Comparison of ENCODE assay signal across 1 cellular context in the genomic region with DNA sequence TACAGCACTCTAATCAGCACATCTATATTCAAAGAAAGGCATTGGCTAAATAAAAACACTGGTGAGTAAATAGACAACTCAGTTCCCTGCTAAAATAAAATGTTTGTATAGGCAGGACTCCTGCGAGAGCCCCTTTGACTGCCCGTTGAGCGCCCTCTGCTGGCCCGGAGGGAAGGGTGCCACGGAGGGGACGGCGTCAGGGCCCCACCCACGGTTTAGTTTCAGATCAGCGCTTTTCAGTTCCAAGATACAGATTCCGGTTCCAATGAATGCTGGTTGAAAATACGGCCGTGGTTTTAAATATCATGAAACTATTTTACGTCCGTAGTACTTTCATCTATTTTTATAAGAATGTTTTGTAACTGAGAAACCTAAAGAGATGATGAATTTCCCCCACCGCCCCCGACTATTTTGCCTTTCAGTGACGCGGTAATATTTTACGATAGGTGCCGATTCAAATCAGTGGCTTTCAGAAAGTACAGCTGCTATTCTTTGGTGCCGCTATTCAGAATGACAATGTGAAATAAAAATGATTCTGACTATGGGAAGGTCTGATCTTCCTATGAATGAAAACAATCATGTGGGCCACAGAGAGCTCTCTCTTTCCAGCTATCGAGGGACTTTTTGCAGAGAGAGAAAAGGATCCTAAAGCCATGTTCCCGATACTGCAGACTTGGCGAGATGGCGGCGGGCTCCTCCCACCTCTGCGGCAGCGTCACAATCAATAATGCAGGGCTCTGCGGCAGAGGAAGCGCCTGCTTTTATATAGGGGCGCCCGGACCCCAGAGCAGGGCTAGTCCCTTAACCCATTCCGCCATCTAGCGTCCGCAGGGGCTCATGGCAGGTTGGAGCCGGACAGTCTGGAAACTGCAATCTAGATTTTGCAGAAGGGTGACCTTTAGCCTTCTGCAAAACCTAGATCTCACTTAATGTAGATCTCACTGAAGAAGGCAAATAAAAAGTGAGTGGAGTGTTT.
TF ChIP-seq lines count a peak whose summit lies in the region.

No MANE protein-coding gene starts in this region.

TF ChIP-seq in K562, 482 proteins besides CTCF, POLR2A, EP300 and RAD21 (continued from another document and continues in another):
- TF ChIP-seq TEAD4 (IDR thresholded peaks at IDR 0.05; ENCODE audit: low read length) (peak; percentile 63), TEAD4 (CRISPR knock-in tag; IDR thresholded peaks at IDR 0.05; ENCODE audit: borderline replicate concordance) (no peak), JUNB (CRISPR knock-in tag; conservative IDR thresholded peaks at IDR 0.05) (no peak), SMARCA4 (IDR thresholded peaks at IDR 0.05) (0 out of 2 replicates have a peak, but pooled peaks have one; percentile 43), KDM2B (CRISPR knock-in tag; IDR thresholded peaks at IDR 0.05) (no peak), ZNF217 (CRISPR knock-in tag; IDR thresholded peaks at IDR 0.05) (no peak), SMARCC2 (IDR thresholded peaks at IDR 0.05; ENCODE audit: low read depth) (no peak), GATAD2B (IDR thresholded peaks at IDR 0.05; ENCODE audit: borderline replicate concordance) (0 out of 2 replicates have a peak, but pooled peaks have one; percentile 61), ZNF695 (CRISPR knock-in tag; IDR thresholded peaks at IDR 0.05) (no peak), PHF20 (IDR thresholded peaks at IDR 0.05; ENCODE audit: partially characterized antibody) (no peak), ZNF384 (IDR thresholded peaks at IDR 0.05; ENCODE audit: low read depth, low read length) (no peak), SRSF9 (IDR thresholded peaks at IDR 0.05; ENCODE audit: borderline replicate concordance, low read depth, low read length) (no peak), ZC3H4 (CRISPR knock-in tag; IDR thresholded peaks at IDR 0.05; ENCODE audit: borderline replicate concordance) (no peak), ZNF57 (CRISPR knock-in tag; IDR thresholded peaks at IDR 0.05) (no peak), HLTF (IDR thresholded peaks at IDR 0.05) (no peak), CHD4 (IDR thresholded peaks at IDR 0.05; ENCODE audit: insufficient read depth, insufficient replicate concordance, low read depth, low read length, poor library complexity, severe bottlenecking) (no peak), HDAC8 (tag; IDR thresholded peaks at IDR 0.05) (no peak), RCOR1 (IDR thresholded peaks at IDR 0.05; ENCODE audit: borderline replicate concordance in 1 of 2, low read depth in 2 of 2, low read length in 2 of 2) (peak in 1 of 2 experiments; percentile 55; a peak in 1 of 4 replicates), RB1 (IDR thresholded peaks at IDR 0.05; ENCODE audit: low read depth) (0 out of 2 replicates have a peak, but pooled peaks have one; percentile 39), IRF2 (CRISPR knock-in tag; IDR thresholded peaks at IDR 0.05) (no peak), NR1H2 (CRISPR knock-in tag; IDR thresholded peaks at IDR 0.05) (no peak), ZNF175 (CRISPR knock-in tag; IDR thresholded peaks at IDR 0.05; ENCODE audit: low read depth) (no peak), RBM14 (IDR thresholded peaks at IDR 0.05; ENCODE audit: borderline replicate concordance, insufficient read depth, low read depth, low read length) (no peak), CCNT2 (IDR thresholded peaks at IDR 0.05; ENCODE audit: borderline replicate concordance, extremely low read depth, insufficient read length, low read depth, low read length) (no peak), TRIM28 (IDR thresholded peaks at IDR 0.05) (no peak), FOXJ2 (tag; IDR thresholded peaks at IDR 0.05) (no peak), C11orf30 (IDR thresholded peaks at IDR 0.05; ENCODE audit: low read depth) (no peak), RBBP5 (IDR thresholded peaks at IDR 0.05; ENCODE audit: borderline replicate concordance, insufficient read depth, low read length, poor library complexity, severe bottlenecking) (no peak), CTBP1 (IDR thresholded peaks at IDR 0.05; ENCODE audit: borderline replicate concordance) (no peak), ETS2 (tag; IDR thresholded peaks at IDR 0.05; ENCODE audit: borderline replicate concordance, poor library complexity, severe bottlenecking) (no peak), RBFOX2 (IDR thresholded peaks at IDR 0.05; ENCODE audit: low read depth, low read length) (no peak), ZNF274 (IDR thresholded peaks at IDR 0.05; ENCODE audit: borderline replicate concordance, low read depth, low read length) (no peak), DNMT1 (IDR thresholded peaks at IDR 0.05) (no peak), NR2F6 (CRISPR knock-in tag; IDR thresholded peaks at IDR 0.05) (no peak), GTF2F1 (IDR thresholded peaks at IDR 0.05; ENCODE audit: low read depth, low read length) (no peak), PTTG1 (tag; IDR thresholded peaks at IDR 0.05; ENCODE audit: low read depth) (no peak)
- TF ChIP-seq, protein P1, sequence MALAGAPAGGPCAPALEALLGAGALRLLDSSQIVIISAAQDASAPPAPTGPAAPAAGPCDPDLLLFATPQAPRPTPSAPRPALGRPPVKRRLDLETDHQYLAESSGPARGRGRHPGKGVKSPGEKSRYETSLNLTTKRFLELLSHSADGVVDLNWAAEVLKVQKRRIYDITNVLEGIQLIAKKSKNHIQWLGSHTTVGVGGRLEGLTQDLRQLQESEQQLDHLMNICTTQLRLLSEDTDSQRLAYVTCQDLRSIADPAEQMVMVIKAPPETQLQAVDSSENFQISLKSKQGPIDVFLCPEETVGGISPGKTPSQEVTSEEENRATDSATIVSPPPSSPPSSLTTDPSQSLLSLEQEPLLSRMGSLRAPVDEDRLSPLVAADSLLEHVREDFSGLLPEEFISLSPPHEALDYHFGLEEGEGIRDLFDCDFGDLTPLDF (CRISPR knock-in tag; IDR thresholded peaks at IDR 0.05) = no peak
- TF ChIP-seq, protein P2, sequence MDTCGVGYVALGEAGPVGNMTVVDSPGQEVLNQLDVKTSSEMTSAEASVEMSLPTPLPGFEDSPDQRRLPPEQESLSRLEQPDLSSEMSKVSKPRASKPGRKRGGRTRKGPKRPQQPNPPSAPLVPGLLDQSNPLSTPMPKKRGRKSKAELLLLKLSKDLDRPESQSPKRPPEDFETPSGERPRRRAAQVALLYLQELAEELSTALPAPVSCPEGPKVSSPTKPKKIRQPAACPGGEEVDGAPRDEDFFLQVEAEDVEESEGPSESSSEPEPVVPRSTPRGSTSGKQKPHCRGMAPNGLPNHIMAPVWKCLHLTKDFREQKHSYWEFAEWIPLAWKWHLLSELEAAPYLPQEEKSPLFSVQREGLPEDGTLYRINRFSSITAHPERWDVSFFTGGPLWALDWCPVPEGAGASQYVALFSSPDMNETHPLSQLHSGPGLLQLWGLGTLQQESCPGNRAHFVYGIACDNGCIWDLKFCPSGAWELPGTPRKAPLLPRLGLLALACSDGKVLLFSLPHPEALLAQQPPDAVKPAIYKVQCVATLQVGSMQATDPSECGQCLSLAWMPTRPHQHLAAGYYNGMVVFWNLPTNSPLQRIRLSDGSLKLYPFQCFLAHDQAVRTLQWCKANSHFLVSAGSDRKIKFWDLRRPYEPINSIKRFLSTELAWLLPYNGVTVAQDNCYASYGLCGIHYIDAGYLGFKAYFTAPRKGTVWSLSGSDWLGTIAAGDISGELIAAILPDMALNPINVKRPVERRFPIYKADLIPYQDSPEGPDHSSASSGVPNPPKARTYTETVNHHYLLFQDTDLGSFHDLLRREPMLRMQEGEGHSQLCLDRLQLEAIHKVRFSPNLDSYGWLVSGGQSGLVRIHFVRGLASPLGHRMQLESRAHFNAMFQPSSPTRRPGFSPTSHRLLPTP (IDR thresholded peaks at IDR 0.05; ENCODE audit: borderline replicate concordance, extremely low read depth, insufficient read length) = no peak
- TF ChIP-seq, protein P3, sequence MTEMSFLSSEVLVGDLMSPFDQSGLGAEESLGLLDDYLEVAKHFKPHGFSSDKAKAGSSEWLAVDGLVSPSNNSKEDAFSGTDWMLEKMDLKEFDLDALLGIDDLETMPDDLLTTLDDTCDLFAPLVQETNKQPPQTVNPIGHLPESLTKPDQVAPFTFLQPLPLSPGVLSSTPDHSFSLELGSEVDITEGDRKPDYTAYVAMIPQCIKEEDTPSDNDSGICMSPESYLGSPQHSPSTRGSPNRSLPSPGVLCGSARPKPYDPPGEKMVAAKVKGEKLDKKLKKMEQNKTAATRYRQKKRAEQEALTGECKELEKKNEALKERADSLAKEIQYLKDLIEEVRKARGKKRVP (CRISPR knock-in tag; IDR thresholded peaks at IDR 0.05) = no peak
- TF ChIP-seq, protein P4, sequence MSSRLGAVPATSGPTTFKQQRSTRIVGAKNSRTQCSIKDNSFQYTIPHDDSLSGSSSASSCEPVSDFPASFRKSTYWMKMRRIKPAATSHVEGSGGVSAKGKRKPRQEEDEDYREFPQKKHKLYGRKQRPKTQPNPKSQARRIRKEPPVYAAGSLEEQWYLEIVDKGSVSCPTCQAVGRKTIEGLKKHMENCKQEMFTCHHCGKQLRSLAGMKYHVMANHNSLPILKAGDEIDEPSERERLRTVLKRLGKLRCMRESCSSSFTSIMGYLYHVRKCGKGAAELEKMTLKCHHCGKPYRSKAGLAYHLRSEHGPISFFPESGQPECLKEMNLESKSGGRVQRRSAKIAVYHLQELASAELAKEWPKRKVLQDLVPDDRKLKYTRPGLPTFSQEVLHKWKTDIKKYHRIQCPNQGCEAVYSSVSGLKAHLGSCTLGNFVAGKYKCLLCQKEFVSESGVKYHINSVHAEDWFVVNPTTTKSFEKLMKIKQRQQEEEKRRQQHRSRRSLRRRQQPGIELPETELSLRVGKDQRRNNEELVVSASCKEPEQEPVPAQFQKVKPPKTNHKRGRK (tag; IDR thresholded peaks at IDR 0.05) = no peak
- TF ChIP-seq, protein P5, sequence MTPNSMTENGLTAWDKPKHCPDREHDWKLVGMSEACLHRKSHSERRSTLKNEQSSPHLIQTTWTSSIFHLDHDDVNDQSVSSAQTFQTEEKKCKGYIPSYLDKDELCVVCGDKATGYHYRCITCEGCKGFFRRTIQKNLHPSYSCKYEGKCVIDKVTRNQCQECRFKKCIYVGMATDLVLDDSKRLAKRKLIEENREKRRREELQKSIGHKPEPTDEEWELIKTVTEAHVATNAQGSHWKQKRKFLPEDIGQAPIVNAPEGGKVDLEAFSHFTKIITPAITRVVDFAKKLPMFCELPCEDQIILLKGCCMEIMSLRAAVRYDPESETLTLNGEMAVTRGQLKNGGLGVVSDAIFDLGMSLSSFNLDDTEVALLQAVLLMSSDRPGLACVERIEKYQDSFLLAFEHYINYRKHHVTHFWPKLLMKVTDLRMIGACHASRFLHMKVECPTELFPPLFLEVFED (CRISPR knock-in tag; conservative IDR thresholded peaks at IDR 0.05) = no peak
- TF ChIP-seq, protein P6, sequence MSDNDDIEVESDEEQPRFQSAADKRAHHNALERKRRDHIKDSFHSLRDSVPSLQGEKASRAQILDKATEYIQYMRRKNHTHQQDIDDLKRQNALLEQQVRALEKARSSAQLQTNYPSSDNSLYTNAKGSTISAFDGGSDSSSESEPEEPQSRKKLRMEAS (CRISPR knock-in tag; IDR thresholded peaks at IDR 0.05) = no peak
- TF ChIP-seq, protein P7, sequence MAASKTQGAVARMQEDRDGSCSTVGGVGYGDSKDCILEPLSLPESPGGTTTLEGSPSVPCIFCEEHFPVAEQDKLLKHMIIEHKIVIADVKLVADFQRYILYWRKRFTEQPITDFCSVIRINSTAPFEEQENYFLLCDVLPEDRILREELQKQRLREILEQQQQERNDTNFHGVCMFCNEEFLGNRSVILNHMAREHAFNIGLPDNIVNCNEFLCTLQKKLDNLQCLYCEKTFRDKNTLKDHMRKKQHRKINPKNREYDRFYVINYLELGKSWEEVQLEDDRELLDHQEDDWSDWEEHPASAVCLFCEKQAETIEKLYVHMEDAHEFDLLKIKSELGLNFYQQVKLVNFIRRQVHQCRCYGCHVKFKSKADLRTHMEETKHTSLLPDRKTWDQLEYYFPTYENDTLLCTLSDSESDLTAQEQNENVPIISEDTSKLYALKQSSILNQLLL (CRISPR knock-in tag; IDR thresholded peaks at IDR 0.05; ENCODE audit: borderline replicate concordance) = no peak
- TF ChIP-seq, protein P8, sequence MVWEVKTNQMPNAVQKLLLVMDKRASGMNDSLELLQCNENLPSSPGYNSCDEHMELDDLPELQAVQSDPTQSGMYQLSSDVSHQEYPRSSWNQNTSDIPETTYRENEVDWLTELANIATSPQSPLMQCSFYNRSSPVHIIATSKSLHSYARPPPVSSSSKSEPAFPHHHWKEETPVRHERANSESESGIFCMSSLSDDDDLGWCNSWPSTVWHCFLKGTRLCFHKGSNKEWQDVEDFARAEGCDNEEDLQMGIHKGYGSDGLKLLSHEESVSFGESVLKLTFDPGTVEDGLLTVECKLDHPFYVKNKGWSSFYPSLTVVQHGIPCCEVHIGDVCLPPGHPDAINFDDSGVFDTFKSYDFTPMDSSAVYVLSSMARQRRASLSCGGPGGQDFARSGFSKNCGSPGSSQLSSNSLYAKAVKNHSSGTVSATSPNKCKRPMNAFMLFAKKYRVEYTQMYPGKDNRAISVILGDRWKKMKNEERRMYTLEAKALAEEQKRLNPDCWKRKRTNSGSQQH (CRISPR knock-in tag; IDR thresholded peaks at IDR 0.05) = no peak
